14 cellular contexts compared by ENCODE assay signal in genomic region chr6:107756661-107757060, GRCh38.
DNase-seq lines count a peak whose midpoint lies in the region; ATAC-seq and TF ChIP-seq lines count a peak whose summit lies in the region.
"Had no signal": no experiment of that assay in that cellular context is flagged by ENCODE, and none has a peak within 500 bp of the region (broad histone marks: within the 10 kb centered on the region; RNA-seq: fewer than 3 reads in every experiment).

No MANE protein-coding gene starts in this region.

- BruUV-seq in Caco-2 (replicated peaks; lab: Mats Ljungman, UMichigan) = no TSS peak

- DNase-seq in T-helper 1 cell (no peak), Caco-2 (no peak)
- DNase-seq in activated naive CD4-positive, alpha-beta T cell treated with anti-CD3 and anti-CD28 coated beads for 36 hours = no peak
- no peak for DNase-seq in effector memory CD8-positive, alpha-beta T cell
- DNase-seq in stimulated activated effector memory CD8-positive, alpha-beta T cell treated with anti-CD3 and anti-CD28 coated beads, Interleukin-12 subunit alpha, Interleukin-12 subunit beta, amount 100 ng/mL, for 72 hours (ENCODE audit: low spot score in 2 of 2) = no peak
- DNase-seq: BE2C, GM23248, NCI-H187 treated with DMSO at 0.1 percent for 48 hours, NCI-H345, NCI-H526 treated with DMSO at 0.1 percent for 48 hours, OCI-M1 had no signal

- no peak overlapping the region for H3K4me3 Mint-ChIP-seq in T-helper 1 cell treated with Interleukin-12 subunit alpha and Interleukin-12 subunit beta and Interleukin-4 antibody, amounts not matched to agents 30 μg/mL and 1 μg/mL, for 36 hours
- H3K4me3 Mint-ChIP-seq in activated naive CD4-positive, alpha-beta T cell treated with anti-CD3 and anti-CD28 coated beads, Interleukin-2, amount 50 U/mL, for 24 hours = no peak overlapping the region
- H3K4me3 Mint-ChIP-seq in activated naive CD4-positive, alpha-beta T cell treated with anti-CD3 and anti-CD28 coated beads for 36 hours = no peak overlapping the region
- peak overlapping the region; percentile 51 to 59 for H3K4me3 Mint-ChIP-seq in effector memory CD8-positive, alpha-beta T cell
- H3K4me3 Mint-ChIP-seq in stimulated activated effector memory CD8-positive, alpha-beta T cell treated with anti-CD3 and anti-CD28 coated beads, Interleukin-12 subunit alpha, Interleukin-12 subunit beta, amount 100 ng/mL, for 72 hours = peak overlapping the region; percentile 2
- H3K4me3 Mint-ChIP-seq in Caco-2 (ENCODE audit: unreplicated experiment) = no peak overlapping the region

- no peaks in the 10 kb centered on the region for H3K4me1 ChIP-seq in Caco-2
- H3K4me1 ChIP-seq: BE2C had no signal

- H3K4me3 ChIP-seq in Caco-2 (ENCODE audit: low read depth, low read length) = no peak overlapping the region
- H3K4me3 ChIP-seq: GM23248 had no signal

- no peaks in the 10 kb centered on the region for H3K36me3 ChIP-seq in Caco-2 (ENCODE audit: control insufficient read depth, insufficient read depth, low read length)
- H3K36me3 ChIP-seq: BE2C had no signal

- H3K4me1 Mint-ChIP-seq in T-helper 1 cell treated with Interleukin-12 subunit alpha and Interleukin-12 subunit beta and Interleukin-4 antibody, amounts not matched to agents 30 μg/mL and 1 μg/mL, for 36 hours (ENCODE audit: low read depth) = peaks cover 28% of the 10 kb centered on the region
- peaks cover 81% of the 10 kb centered on the region for H3K4me1 Mint-ChIP-seq in activated naive CD4-positive, alpha-beta T cell treated with anti-CD3 and anti-CD28 coated beads, Interleukin-2, amount 50 U/mL, for 24 hours
- peaks cover 43% of the 10 kb centered on the region for H3K4me1 Mint-ChIP-seq in activated naive CD4-positive, alpha-beta T cell treated with anti-CD3 and anti-CD28 coated beads for 36 hours (ENCODE audit: low read depth)
- peaks cover 41 to 62% of the 10 kb centered on the region in 2 donors for H3K4me1 Mint-ChIP-seq in effector memory CD8-positive, alpha-beta T cell (ENCODE audit: low read depth in 2 of 2)
- peaks cover 62% of the 10 kb centered on the region for H3K4me1 Mint-ChIP-seq in stimulated activated effector memory CD8-positive, alpha-beta T cell treated with anti-CD3 and anti-CD28 coated beads, Interleukin-12 subunit alpha, Interleukin-12 subunit beta, amount 100 ng/mL, for 72 hours
- no peaks in the 10 kb centered on the region for H3K4me1 Mint-ChIP-seq in Caco-2 (ENCODE audit: low read depth, unreplicated experiment)

- CTCF ChIA-PET in activated naive CD4-positive, alpha-beta T cell treated with anti-CD3 and anti-CD28 coated beads for 36 hours (lab: Charles Lee) = interaction anchor here (0.6 to 1.0 kb wide), 5 partner anchors 14 to 1278 kb away, joined by 3 to 5 read pairs (median 3); no protein-coding TSS in a partner anchor
- CTCF ChIA-PET in Caco-2 (lab: Charles Lee) = interaction anchor here (1.5 kb wide), 1 partner anchor 92 kb away, joined by 3 read pairs; no protein-coding TSS in a partner anchor

- peaks cover 23% of the 10 kb centered on the region for H3K36me3 Mint-ChIP-seq in T-helper 1 cell treated with Interleukin-12 subunit alpha and Interleukin-12 subunit beta and Interleukin-4 antibody, amounts not matched to agents 30 μg/mL and 1 μg/mL, for 36 hours (ENCODE audit: low read depth)
- peaks cover 36% of the 10 kb centered on the region for H3K36me3 Mint-ChIP-seq in activated naive CD4-positive, alpha-beta T cell treated with anti-CD3 and anti-CD28 coated beads, Interleukin-2, amount 50 U/mL, for 24 hours
- peaks cover 10% of the 10 kb centered on the region for H3K36me3 Mint-ChIP-seq in activated naive CD4-positive, alpha-beta T cell treated with anti-CD3 and anti-CD28 coated beads for 36 hours (ENCODE audit: low read depth)
- peaks cover 4% of the 10 kb centered on the region for H3K36me3 Mint-ChIP-seq in effector memory CD8-positive, alpha-beta T cell (ENCODE audit: insufficient read depth)
- no peaks in the 10 kb centered on the region for H3K36me3 Mint-ChIP-seq in stimulated activated effector memory CD8-positive, alpha-beta T cell treated with anti-CD3 and anti-CD28 coated beads, Interleukin-12 subunit alpha, Interleukin-12 subunit beta, amount 100 ng/mL, for 72 hours
- no peaks in the 10 kb centered on the region for H3K36me3 Mint-ChIP-seq in Caco-2 (ENCODE audit: insufficient read depth, unreplicated experiment)

- no peak for TF ChIP-seq CTCF in Caco-2 (IDR thresholded peaks at IDR 0.05; ENCODE audit: insufficient read depth in 1 of 2, low read depth in 1 of 2, low read length in 1 of 2, severe bottlenecking in 1 of 2, unreplicated experiment in 1 of 2)

- H3K27me3 Mint-ChIP-seq in T-helper 1 cell treated with Interleukin-12 subunit alpha and Interleukin-12 subunit beta and Interleukin-4 antibody, amounts not matched to agents 30 μg/mL and 1 μg/mL, for 36 hours (ENCODE audit: low read depth) = no peaks in the 10 kb centered on the region
- H3K27me3 Mint-ChIP-seq in activated naive CD4-positive, alpha-beta T cell treated with anti-CD3 and anti-CD28 coated beads, Interleukin-2, amount 50 U/mL, for 24 hours = no peaks in the 10 kb centered on the region
- H3K27me3 Mint-ChIP-seq in activated naive CD4-positive, alpha-beta T cell treated with anti-CD3 and anti-CD28 coated beads for 36 hours (ENCODE audit: low read depth) = no peaks in the 10 kb centered on the region
- no peaks in the 10 kb centered on the region for H3K27me3 Mint-ChIP-seq in effector memory CD8-positive, alpha-beta T cell
- peaks cover 9% of the 10 kb centered on the region for H3K27me3 Mint-ChIP-seq in Caco-2 (ENCODE audit: insufficient read depth, unreplicated experiment)

- ATAC-seq in effector memory CD8-positive, alpha-beta T cell (replicated peaks) = peak; percentile 61
- no peak for ATAC-seq in stimulated activated effector memory CD8-positive, alpha-beta T cell treated with anti-CD3 and anti-CD28 coated beads, Interleukin-12 subunit alpha, Interleukin-12 subunit beta, amount 100 ng/mL, for 72 hours
- ATAC-seq in HG02970 (IDR thresholded peaks at IDR 0.05; ENCODE audit: low FRiP score, unreplicated experiment) = no peak

- H3K27ac Mint-ChIP-seq in T-helper 1 cell treated with Interleukin-12 subunit alpha and Interleukin-12 subunit beta and Interleukin-4 antibody, amounts not matched to agents 30 μg/mL and 1 μg/mL, for 36 hours = peak overlapping the region; percentile 23
- H3K27ac Mint-ChIP-seq in activated naive CD4-positive, alpha-beta T cell treated with anti-CD3 and anti-CD28 coated beads, Interleukin-2, amount 50 U/mL, for 24 hours = peak overlapping the region; percentile 59
- no peak overlapping the region for H3K27ac Mint-ChIP-seq in activated naive CD4-positive, alpha-beta T cell treated with anti-CD3 and anti-CD28 coated beads for 36 hours
- H3K27ac Mint-ChIP-seq in effector memory CD8-positive, alpha-beta T cell = peak overlapping the region; percentile 24 to 94
- peak overlapping the region; percentile 1 for H3K27ac Mint-ChIP-seq in stimulated activated effector memory CD8-positive, alpha-beta T cell treated with anti-CD3 and anti-CD28 coated beads, Interleukin-12 subunit alpha, Interleukin-12 subunit beta, amount 100 ng/mL, for 72 hours
- no peak overlapping the region for H3K27ac Mint-ChIP-seq in Caco-2 (ENCODE audit: unreplicated experiment)

- no peaks in the 10 kb centered on the region for H3K27me3 ChIP-seq in Caco-2 (replicated peaks; ENCODE audit: control insufficient read depth, insufficient read depth, low read length)
- H3K27me3 ChIP-seq: BE2C had no signal

- H3K9me3 ChIP-seq in Caco-2 = no peaks in the 10 kb centered on the region
- H3K9me3 ChIP-seq: BE2C had no signal

- peaks cover 16% of the 10 kb centered on the region for H3K9me3 Mint-ChIP-seq in T-helper 1 cell treated with Interleukin-12 subunit alpha and Interleukin-12 subunit beta and Interleukin-4 antibody, amounts not matched to agents 30 μg/mL and 1 μg/mL, for 36 hours
- H3K9me3 Mint-ChIP-seq in activated naive CD4-positive, alpha-beta T cell treated with anti-CD3 and anti-CD28 coated beads, Interleukin-2, amount 50 U/mL, for 24 hours = peaks cover 14% of the 10 kb centered on the region
- no peaks in the 10 kb centered on the region for H3K9me3 Mint-ChIP-seq in activated naive CD4-positive, alpha-beta T cell treated with anti-CD3 and anti-CD28 coated beads for 36 hours
- peaks cover 1 to 9% of the 10 kb centered on the region in 2 donors for H3K9me3 Mint-ChIP-seq in effector memory CD8-positive, alpha-beta T cell
- peaks cover 3% of the 10 kb centered on the region for H3K9me3 Mint-ChIP-seq in stimulated activated effector memory CD8-positive, alpha-beta T cell treated with anti-CD3 and anti-CD28 coated beads, Interleukin-12 subunit alpha, Interleukin-12 subunit beta, amount 100 ng/mL, for 72 hours
- no peaks in the 10 kb centered on the region for H3K9me3 Mint-ChIP-seq in Caco-2 (ENCODE audit: unreplicated experiment)

- intact Hi-C loops in activated naive CD4-positive, alpha-beta T cell treated with anti-CD3 and anti-CD28 coated beads for 36 hours (cut with micrococcal nuclease) = loop anchor here (2.0 kb wide), 1 partner anchor 20 kb away; no protein-coding TSS in a partner anchor
- intact Hi-C loops in Caco-2 (cut with micrococcal nuclease; ENCODE audit: unreplicated experiment) = no loop called here

- POLR2A ChIA-PET in Caco-2 (lab: Charles Lee) = no interaction called here

Comparison
In these comparisons a context has a peak if more than half of its experiments do, and no peak if none do; other contexts are left out.
1. H3K27ac Mint-ChIP-seq: peak in T-helper 1 cell treated with Interleukin-12 subunit alpha and Interleukin-12 subunit beta and Interleukin-4 antibody, amounts not matched to agents 30 μg/mL and 1 μg/mL, for 36 hours (single experiment), activated naive CD4-positive, alpha-beta T cell treated with anti-CD3 and anti-CD28 coated beads, Interleukin-2, amount 50 U/mL, for 24 hours (single experiment), effector memory CD8-positive, alpha-beta T cell (2 of 2) and stimulated activated effector memory CD8-positive, alpha-beta T cell treated with anti-CD3 and anti-CD28 coated beads, Interleukin-12 subunit alpha, Interleukin-12 subunit beta, amount 100 ng/mL, for 72 hours (single experiment); none in activated naive CD4-positive, alpha-beta T cell treated with anti-CD3 and anti-CD28 coated beads for 36 hours (single experiment) and Caco-2 (single experiment).
2. H3K4me3 Mint-ChIP-seq: peak in effector memory CD8-positive, alpha-beta T cell (2 of 2) and stimulated activated effector memory CD8-positive, alpha-beta T cell treated with anti-CD3 and anti-CD28 coated beads, Interleukin-12 subunit alpha, Interleukin-12 subunit beta, amount 100 ng/mL, for 72 hours (single experiment); none in T-helper 1 cell treated with Interleukin-12 subunit alpha and Interleukin-12 subunit beta and Interleukin-4 antibody, amounts not matched to agents 30 μg/mL and 1 μg/mL, for 36 hours (single experiment), activated naive CD4-positive, alpha-beta T cell treated with anti-CD3 and anti-CD28 coated beads, Interleukin-2, amount 50 U/mL, for 24 hours (single experiment), activated naive CD4-positive, alpha-beta T cell treated with anti-CD3 and anti-CD28 coated beads for 36 hours (single experiment) and Caco-2 (single experiment).